ENCODE assay signal across 11 cellular contexts in the genomic region with DNA sequence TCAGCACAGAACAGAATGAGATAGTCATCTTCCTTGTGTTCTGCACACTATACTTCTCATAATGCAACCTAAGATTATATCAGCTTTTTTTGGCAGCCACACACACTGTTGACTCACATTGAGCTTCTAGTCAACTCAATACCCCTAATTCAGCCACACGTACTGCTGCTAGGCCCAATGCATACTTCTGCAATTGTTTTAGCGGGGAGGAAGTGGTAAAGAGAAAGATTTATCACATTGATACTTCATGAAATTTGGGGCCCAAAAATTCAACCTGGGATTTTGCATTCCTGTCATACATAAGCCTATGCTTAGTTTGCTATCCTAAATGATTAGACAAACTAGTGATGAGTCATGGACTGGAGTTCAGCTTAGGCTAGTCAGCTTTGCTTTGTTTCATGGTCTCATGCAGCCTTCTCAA. TPM values are rescaled to one million over a fixed set of nuclear protein-coding genes. Genes with fewer than 3 reads are reported as not detected.
DNase-seq lines count a peak whose midpoint lies in the region; ATAC-seq and TF ChIP-seq lines count a peak whose summit lies in the region.
"Had no signal": no experiment of that assay in that cellular context is flagged by ENCODE, and none has a peak within 500 bp of the region (broad histone marks: within the 10 kb centered on the region; RNA-seq: fewer than 3 reads in every experiment).

No MANE protein-coding gene starts in this region.

- H3K27ac ChIP-seq in suprapubic skin: no peak overlapping the region

- peaks cover 4% of the 10 kb centered on the region for H3K27me3 Mint-ChIP-seq in activated T-cell treated with anti-CD3 and anti-CD28 coated beads, Interleukin-2, amount 50 U/mL, for 4 hours (ENCODE audit: low read depth)

- H3K9me3 Mint-ChIP-seq in activated T-cell treated with anti-CD3 and anti-CD28 coated beads, Interleukin-2, amount 50 U/mL, for 4 hours: no peaks in the 10 kb centered on the region

- TF ChIP-seq POLR2A in suprapubic skin (IDR thresholded peaks at IDR 0.05): no peak

- TF ChIP-seq CTCF in suprapubic skin (IDR thresholded peaks at IDR 0.05): no peak

- H3K4me1 Mint-ChIP-seq in activated T-cell treated with anti-CD3 and anti-CD28 coated beads, Interleukin-2, amount 50 U/mL, for 4 hours (ENCODE audit: low read depth): peaks cover 19% of the 10 kb centered on the region

- DNase-seq in Caki2 (ENCODE audit: low read depth) (peak; percentile 70), HT1080 (ENCODE audit: low read depth) (peak; percentile 93), islet precursor cell (peak; percentile 20), retina (no peak), left lobe of liver (ENCODE audit: low spot score) (no peak), suprapubic skin (ENCODE audit: low spot score in 2 of 2) (no peak), H7 (no peak)
- no peak for DNase-seq in activated T-cell treated with anti-CD3 and anti-CD28 coated beads, Interleukin-2, amount 50 U/mL, for 4 hours
- DNase-seq: effector CD4-positive, alpha-beta T cell; NCI-H1105 had no signal

- H3K9me3 ChIP-seq in suprapubic skin: no peaks in the 10 kb centered on the region
- H3K9me3 ChIP-seq: HAP-1 had no signal

- no peak for TF ChIP-seq EP300 in suprapubic skin (IDR thresholded peaks at IDR 0.05)

- H3K36me3 Mint-ChIP-seq in activated T-cell treated with anti-CD3 and anti-CD28 coated beads, Interleukin-2, amount 50 U/mL, for 4 hours (ENCODE audit: insufficient read depth): no peaks in the 10 kb centered on the region

- in situ Hi-C loops in Caki2 (cut with HindIII; ENCODE audit: low pct_unique_long_range_greater_than_20kb, low sequenced_read_pairs): no loop called here

- H3K4me3 Mint-ChIP-seq in activated T-cell treated with anti-CD3 and anti-CD28 coated beads, Interleukin-2, amount 50 U/mL, for 4 hours: no peak overlapping the region

- 80% methylated on average over 2 of the region's 2 CpGs for whole genome bisulfite sequencing in suprapubic skin

- peaks cover 9% of the 10 kb centered on the region for H3K4me1 ChIP-seq in suprapubic skin
- H3K4me1 ChIP-seq: HAP-1 had no signal

- no peaks in the 10 kb centered on the region for H3K36me3 ChIP-seq in suprapubic skin
- no peaks in the 10 kb centered on the region for H3K36me3 ChIP-seq in H7 (replicated peaks; ENCODE audit: control insufficient read depth, insufficient read depth, low read length)
- H3K36me3 ChIP-seq: HAP-1 had no signal

- H3K27me3 ChIP-seq in suprapubic skin (no peaks in the 10 kb centered on the region), H7 (ENCODE audit: control insufficient read depth, insufficient read depth, low read length) (no peaks in the 10 kb centered on the region)

- H3K4me3 ChIP-seq in suprapubic skin (no peak overlapping the region), H7 (ENCODE audit: insufficient read depth, low read depth, low read length) (no peak overlapping the region)
- H3K4me3 ChIP-seq: HAP-1 had no signal

- peak; percentile 95 to 96 for ATAC-seq in activated T-cell treated with anti-CD3 and anti-CD28 coated beads, Interleukin-2, amount 50 U/mL, for 4 hours
- no peak for ATAC-seq in left lobe of liver

RNA-seq across cellular contexts. Expression of gene UPB1, which starts 8.6 kb away (rescaled TPM):
- 0.41 TPM in 1 of 2 replicates, not detected in the other for total RNA-seq in Caki2 (2014; rRNA removed; shearing (Covaris generic); ENCODE audit: low replicate concordance)
- total RNA-seq in HT1080 (2014; rRNA removed; shearing (Covaris generic)): not detected in 2 replicates
- polyA plus RNA-seq in HT1080 (2015; cell fraction: cytosol; rRNA removed): 0.05 and 0.15 TPM in 2 replicates
- polyA plus RNA-seq in HT1080 (2015; cell fraction: nucleus; rRNA removed): 0.14 and 0.45 TPM in 2 replicates
- under 1 TPM; 0.16 to 0.23 (median 0.16) TPM for total RNA-seq in activated T-cell treated with anti-CD3 and anti-CD28 coated beads, Interleukin-2, amount 50 U/mL, for 4 hours
- total RNA-seq in left lobe of liver (184 TPM), suprapubic skin (1 to 10 TPM in 2 of 4 donors, under 1 TPM in 2; 0.51 to 2.4 (median 1.6) TPM)
- total RNA-seq in H7 (2014; rRNA removed; shearing (Covaris generic)): 0.11 TPM in 1 of 2 replicates, not detected in the other

RNA-seq across cellular contexts. Expression of gene ADORA2A, which starts 59.1 kb away (rescaled TPM):
- total RNA-seq in Caki2 (2014; rRNA removed; shearing (Covaris generic); ENCODE audit: low replicate concordance): 6.1 and 15.0 TPM in 2 replicates
- 1.5 and 2.3 TPM in 2 replicates for total RNA-seq in HT1080 (2014; rRNA removed; shearing (Covaris generic))
- 2.3 and 3.3 TPM in 2 replicates for polyA plus RNA-seq in HT1080 (2015; cell fraction: cytosol; rRNA removed)
- 2.8 and 7.0 TPM in 2 replicates for polyA plus RNA-seq in HT1080 (2015; cell fraction: nucleus; rRNA removed)
- 10 to 100 TPM; 44.6 to 57.1 (median 51.1) TPM for total RNA-seq in activated T-cell treated with anti-CD3 and anti-CD28 coated beads, Interleukin-2, amount 50 U/mL, for 4 hours
- total RNA-seq in left lobe of liver: 4.1 TPM
- total RNA-seq in suprapubic skin: 1 to 10 TPM; 2.2 to 5.1 (median 3.4) TPM
- total RNA-seq in H7 (2014; rRNA removed; shearing (Covaris generic)): 4.0 and 7.0 TPM in 2 replicates

Comparison
In these comparisons a context has a peak if more than half of its experiments do, and no peak if none do; other contexts are left out.
1. DNase-seq: peak in Caki2 (single experiment), HT1080 (single experiment) and islet precursor cell (single experiment); none in activated T-cell treated with anti-CD3 and anti-CD28 coated beads, Interleukin-2, amount 50 U/mL, for 4 hours (single experiment), retina (single experiment), left lobe of liver (single experiment), suprapubic skin (0 of 2) and H7 (single experiment).
2. RNA of gene UPB1, which starts 8.6 kb away (total RNA-seq): 184 TPM in left lobe of liver (single experiment); 0.51 to 2.4 TPM in suprapubic skin, 0.16 to 0.23 TPM in activated T-cell treated with anti-CD3 and anti-CD28 coated beads, Interleukin-2, amount 50 U/mL, for 4 hours, 0.41 TPM in Caki2, not detected in HT1080 and 0.11 TPM in H7; every median in the first group is over 10 times any median in the second.